ENCODE assay signal across 8 cellular contexts in the genomic region with DNA sequence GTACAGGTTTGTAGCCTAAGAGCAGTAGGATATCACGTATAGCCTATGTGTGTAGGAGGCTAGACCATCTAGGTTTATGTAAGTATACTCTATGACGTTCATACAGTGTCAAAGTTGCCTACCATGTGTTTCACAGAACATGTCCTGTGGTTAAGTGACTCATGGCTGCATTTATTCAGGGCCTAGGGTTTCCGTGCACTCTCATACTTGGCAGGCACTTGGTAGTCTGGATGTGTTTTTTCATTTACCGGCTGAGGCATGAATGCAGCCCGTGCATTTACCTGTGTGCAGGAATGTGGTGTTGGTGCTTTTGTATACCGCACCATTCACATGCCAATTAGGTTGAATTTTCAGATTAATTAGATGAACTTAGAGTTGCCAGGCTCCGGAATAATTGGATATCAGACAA. TPM values are rescaled to one million over a fixed set of nuclear protein-coding genes. Genes with fewer than 3 reads are reported as not detected.
A peak's percentile ranks its signal among the peaks of the same experiment; 100 is the strongest.
DNase-seq lines count a peak whose midpoint lies in the region; ATAC-seq, FAIRE-seq and TF ChIP-seq lines count a peak whose summit lies in the region.
"Had no signal": no experiment of that assay in that cellular context is flagged by ENCODE, and none has a peak within 500 bp of the region (broad histone marks: within the 10 kb centered on the region; RNA-seq: fewer than 3 reads in every experiment).

No MANE protein-coding gene starts in this region.

- peaks cover 22% of the 10 kb centered on the region for H3K4me1 Mint-ChIP-seq in HFFc6 (ENCODE audit: low read depth)

- H3K4me3 ChIP-seq in bronchial epithelial cell (ENCODE audit: low read depth, low read length) (no peak overlapping the region), kidney (ENCODE audit: low read length in 2 of 2) (no peak overlapping the region), aorta (ENCODE audit: low read length in 2 of 2) (no peak overlapping the region), testis (no peak overlapping the region)

- no peak for TF ChIP-seq CTCF in HFFc6 (IDR thresholded peaks at IDR 0.05)
- TF ChIP-seq CTCF in bronchial epithelial cell (IDR thresholded peaks at IDR 0.05; ENCODE audit: insufficient read depth, low read length, severe bottlenecking), result no peak
- TF ChIP-seq CTCF in kidney (IDR thresholded peaks at IDR 0.05; ENCODE audit: borderline replicate concordance, extremely low read depth, insufficient read depth), result no peak
- TF ChIP-seq CTCF in testis (IDR thresholded peaks at IDR 0.05), result no peak

- H3K36me3 Mint-ChIP-seq in HFFc6 (ENCODE audit: low read depth), result no peaks in the 10 kb centered on the region

- H3K36me3 ChIP-seq in bronchial epithelial cell (ENCODE audit: control insufficient read depth, insufficient read depth, low read length), result no peaks in the 10 kb centered on the region
- H3K36me3 ChIP-seq in kidney (ENCODE audit: control insufficient read depth in 1 of 2, insufficient read depth in 2 of 2, low read length in 2 of 2), result no peaks in the 10 kb centered on the region
- H3K36me3 ChIP-seq in aorta (ENCODE audit: control insufficient read depth in 1 of 2, insufficient read depth in 2 of 2, low read length in 1 of 2), result no peaks in the 10 kb centered on the region
- H3K36me3 ChIP-seq in testis (ENCODE audit: low read depth, missing control alignments), result no peaks in the 10 kb centered on the region
- H3K36me3 ChIP-seq: neutrophil had no signal

- H3K9ac ChIP-seq in kidney (ENCODE audit: low read length in 2 of 2), result no peak overlapping the region

- H3K27me3 Mint-ChIP-seq in HFFc6 (ENCODE audit: insufficient read depth), result peaks cover under 1% of the 10 kb centered on the region; the same call in 1 of the 2 replicates

- H3K27me3 ChIP-seq in bronchial epithelial cell (ENCODE audit: control insufficient read depth, insufficient read depth, low read length) (no peaks in the 10 kb centered on the region), aorta (ENCODE audit: control insufficient read depth in 1 of 2, insufficient read depth in 2 of 2, low read length in 1 of 2) (no peaks in the 10 kb centered on the region), testis (no peaks in the 10 kb centered on the region)

- peak; percentile 91 for DNase-seq in HFFc6
- peak; percentile 61 for DNase-seq in SIG-M5 treated with dmso at 0.1 percent for 504 hours (lab: John Stamatoyannopoulos, UW; ENCODE audit: unreplicated experiment)
- peak; percentile 99 for DNase-seq in bronchial epithelial cell (ENCODE audit: low read depth)
- DNase-seq in stimulated activated CD4-positive, alpha-beta T cell treated with anti-CD3 and anti-CD28 coated beads, Interleukin-15, amount 100 ng/mL, for 48 hours (ENCODE audit: low read depth in 2 of 2), result peak; percentile 30 to 40
- DNase-seq in kidney, result no peak
- no peak for DNase-seq in aorta
- no peak for DNase-seq in testis

- H3K9me3 ChIP-seq in kidney (ENCODE audit: control insufficient read depth in 1 of 2, low read length in 2 of 2), result no peaks in the 10 kb centered on the region
- H3K9me3 ChIP-seq in aorta (ENCODE audit: control insufficient read depth, low read length), result no peaks in the 10 kb centered on the region
- no peaks in the 10 kb centered on the region for H3K9me3 ChIP-seq in testis
- H3K9me3 ChIP-seq: neutrophil had no signal

- H3K27ac ChIP-seq in kidney (ENCODE audit: low read depth in 2 of 2, low read length in 2 of 2) (no peak overlapping the region), aorta (ENCODE audit: low read depth in 1 of 2, low read length in 2 of 2) (no peak overlapping the region), testis (no peak overlapping the region)
- H3K27ac ChIP-seq: neutrophil had no signal

- H3K9me3 Mint-ChIP-seq in HFFc6, result no peaks in the 10 kb centered on the region

- ATAC-seq in aorta (ENCODE audit: low FRiP score), result no peak

- H3K4me1 ChIP-seq in kidney (ENCODE audit: control insufficient read depth in 1 of 2, insufficient read depth in 1 of 2, low read depth in 1 of 2, low read length in 2 of 2) (no peaks in the 10 kb centered on the region), aorta (ENCODE audit: control insufficient read depth in 1 of 2, insufficient read depth in 2 of 2, low read length in 2 of 2) (no peaks in the 10 kb centered on the region), testis (peaks cover 5% of the 10 kb centered on the region)

- WGBS in aorta, 2 donors, result 60 to 67% methylated on average over 7 of the region's 7 CpGs
- 79 to 82% methylated on average over 7 of the region's 7 CpGs for WGBS in testis, 2 donors

- intact Hi-C loops in kidney (cut with DNase I) (no loop called here), aorta (cut with DNase I) (no loop called here), testis (cut with DNase I; ENCODE audit: low total_unique reads) (no loop called here)

- H3K27ac Mint-ChIP-seq in HFFc6, result peak overlapping the region; percentile 66

- peak overlapping the region; percentile 56 for H3K4me3 Mint-ChIP-seq in HFFc6

- no peak for TF ChIP-seq POLR2A in testis (IDR thresholded peaks at IDR 0.05)

- peak; percentile 50 for FAIRE-seq in bronchial epithelial cell (lab: Jason Lieb, UNC)
- no peak for FAIRE-seq in kidney (lab: Jason Lieb, UNC)

RNA-seq across cellular contexts. Expression of a gene that starts 43.4 kb away (rescaled TPM):
- total RNA-seq in HFFc6 (2021; fragmentation: NEBNext Ultra II Directional; extraction: Animal tissue kit (Norgen Biotek cat#: 25700)), result 100 to 1,000 TPM; 590 to 686 (median 637) TPM
- 610 and 649 TPM in 2 replicates for total RNA-seq in bronchial epithelial cell
- 448 TPM for total RNA-seq in kidney
- polyA plus RNA-seq in kidney (ENCODE audit: insufficient read depth, low read depth, low replicate concordance), result 884 TPM
- total RNA-seq in aorta, result 100 to 1,000 TPM; 259 to 324 TPM
- polyA plus RNA-seq in aorta, result 100 to 1,000 TPM; 434 to 661 TPM
- 100 to 1,000 TPM; 215 to 255 TPM for total RNA-seq in testis
- polyA plus RNA-seq in testis (ENCODE audit: insufficient read depth, low read depth, low replicate concordance), result 372 TPM

RNA-seq across cellular contexts. Expression of a gene that starts 57.8 kb away (rescaled TPM):
- 100 to 1,000 TPM; 425 to 713 (median 651) TPM for total RNA-seq in HFFc6 (2021; fragmentation: NEBNext Ultra II Directional; extraction: Animal tissue kit (Norgen Biotek cat#: 25700))
- total RNA-seq in bronchial epithelial cell (702 and 937 TPM in 2 replicates), kidney (450 TPM), aorta (100 to 1,000 TPM; 414 to 848 TPM), testis (100 to 1,000 TPM; 148 to 177 TPM)
- polyA plus RNA-seq in kidney (ENCODE audit: insufficient read depth, low read depth, low replicate concordance) (442 TPM), aorta (100 to 1,000 TPM; 563 to 759 TPM), testis (ENCODE audit: insufficient read depth, low read depth, low replicate concordance) (219 TPM)

Comparison
In these comparisons a context has a peak if more than half of its experiments do, and no peak if none do; other contexts are left out.
1. DNase-seq: peak in HFFc6 (single experiment), SIG-M5 treated with dmso at 0.1 percent for 504 hours (single experiment), bronchial epithelial cell (single experiment) and stimulated activated CD4-positive, alpha-beta T cell treated with anti-CD3 and anti-CD28 coated beads, Interleukin-15, amount 100 ng/mL, for 48 hours (2 of 2); none in kidney (single experiment), aorta (0 of 2) and testis (single experiment).